In genomic region chr19:36489139-36489919, GRCh38 we compare ENCODE assay signal across 8 cellular contexts. TPM values are rescaled to one million over a fixed set of nuclear protein-coding genes. Genes with fewer than 3 reads are reported as not detected.
DNase-seq lines count a peak whose midpoint lies in the region; TF ChIP-seq lines count a peak whose summit lies in the region.

Gene ZNF566 (minus strand): TSS chr19:36489561. CDS start chr19:36476557, 13,004 bp downstream.

- under 1% methylated on average over 53 of the region's 53 CpGs for WGBS in mesenchymal stem cell

- peak within 1 kb of the TSS; percentile 76 for H2BK120ac ChIP-seq in mesenchymal stem cell (ENCODE audit: low read depth, low read length)

- peak within 1 kb of the TSS; percentile 96 for H3K27ac ChIP-seq in mesenchymal stem cell (ENCODE audit: low read length, poor library complexity, severe bottlenecking)

- peak within 1 kb of the TSS; percentile 70 to 95 for H3K4ac ChIP-seq in mesenchymal stem cell (ENCODE audit: low read depth in 1 of 2, low read length in 2 of 2)

- H2BK15ac ChIP-seq in mesenchymal stem cell (ENCODE audit: low read depth, poor library complexity, severe bottlenecking) = peak within 1 kb of the TSS; percentile 98

- H3K9me3 ChIP-seq in endocrine pancreas (ENCODE audit: control insufficient read depth, low read length) = no peaks in the 10 kb centered on the region
- H3K9me3 ChIP-seq in mesenchymal stem cell (ENCODE audit: control insufficient read depth, low read length) = peaks cover 4% of the 10 kb centered on the region

- no peak within 1 kb of the TSS for H2AK5ac ChIP-seq in mesenchymal stem cell (ENCODE audit: low read length, severe bottlenecking)

- no peak for TF ChIP-seq CTCF in GM20000 (IDR thresholded peaks at IDR 0.05; ENCODE audit: extremely low read depth, missing control alignments)

- no peaks in the 10 kb centered on the region for H3K27me3 ChIP-seq in endocrine pancreas (ENCODE audit: control insufficient read depth, insufficient read depth, low read length)
- H3K27me3 ChIP-seq in mesenchymal stem cell (ENCODE audit: control insufficient read depth in 1 of 2, insufficient read depth in 1 of 2, low read length in 2 of 2) = no peaks in the 10 kb centered on the region

- DNase-seq in COLO668 (lab: John Stamatoyannopoulos, UW; ENCODE audit: unreplicated experiment) (peak; percentile 96), GM20000 (ENCODE audit: low spot score) (peak; percentile 95), HT-29 (ENCODE audit: low spot score) (peak; percentile 25), NOMO-1 (lab: John Stamatoyannopoulos, UW; ENCODE audit: unreplicated experiment in 2 of 2) (peak; percentile 90 to 93), mesenchymal stem cell (peak; percentile 98)
- DNase-seq in activated CD8-positive, alpha-beta memory T cell treated with anti-CD3 and anti-CD28 coated beads, Interleukin-2, amount 50 U/mL, for 1 hour (ENCODE audit: extremely low read depth) = peak; percentile 90
- DNase-seq in stimulated activated CD8-positive, alpha-beta memory T cell treated with anti-CD3 and anti-CD28 coated beads, Interleukin-12 subunit alpha, Interleukin-12 subunit beta, amount 100 ng/mL, for 24 hours (ENCODE audit: extremely low read depth) = peak; percentile 79

- peak within 1 kb of the TSS; percentile 87 to 89 for H3K18ac ChIP-seq in mesenchymal stem cell (ENCODE audit: low read depth in 1 of 2, low read length in 2 of 2)

- H4K91ac ChIP-seq in mesenchymal stem cell (ENCODE audit: low read length) = peak within 1 kb of the TSS; percentile 90

- H4K8ac ChIP-seq in mesenchymal stem cell (ENCODE audit: low read length) = peak within 1 kb of the TSS; percentile 92

- H3K4me1 ChIP-seq in endocrine pancreas (ENCODE audit: control insufficient read depth, insufficient read depth, low read length) (no peaks in the 10 kb centered on the region), mesenchymal stem cell (ENCODE audit: control insufficient read depth, insufficient read depth, low read depth, low read length) (peaks cover 3% of the 10 kb centered on the region)

- H3K79me1 ChIP-seq in mesenchymal stem cell (replicated peaks; ENCODE audit: low read length, poor library complexity, severe bottlenecking) = peaks cover 13% of the 10 kb centered on the region

- H3K4me3 ChIP-seq in endocrine pancreas (ENCODE audit: control insufficient read depth, insufficient read depth, low read length) (peak within 1 kb of the TSS; percentile 84), mesenchymal stem cell (ENCODE audit: insufficient read depth in 1 of 2, low read depth in 1 of 2, low read length in 2 of 2) (peak within 1 kb of the TSS; percentile 82 to 99)

- H2AFZ ChIP-seq in mesenchymal stem cell (ENCODE audit: low read depth, low read length) = peak within 1 kb of the TSS; percentile 96

- H3K14ac ChIP-seq in mesenchymal stem cell (ENCODE audit: low read length in 2 of 2) = peak within 1 kb of the TSS in 1 of 2 experiments; percentile 97

- H3K4me2 ChIP-seq in mesenchymal stem cell (ENCODE audit: low read length, poor library complexity, severe bottlenecking) = peak within 1 kb of the TSS; percentile 90

- H3K9ac ChIP-seq in endocrine pancreas (ENCODE audit: control insufficient read depth, insufficient read depth, low read length) (peak within 1 kb of the TSS; percentile 66), mesenchymal stem cell (ENCODE audit: low read length) (peak within 1 kb of the TSS; percentile 98)

- H3K36me3 ChIP-seq in endocrine pancreas (ENCODE audit: control insufficient read depth, insufficient read depth, low read length) = no peaks in the 10 kb centered on the region
- H3K36me3 ChIP-seq in mesenchymal stem cell (ENCODE audit: control insufficient read depth in 1 of 2, insufficient read depth in 2 of 2, low read depth in 1 of 2, low read length in 2 of 2) = peaks cover 2 to 10% of the 10 kb centered on the region in 2 experiments

- peak within 1 kb of the TSS in 1 of 2 experiments; percentile 48 for H3K23ac ChIP-seq in mesenchymal stem cell (ENCODE audit: low read length in 2 of 2)

- H2BK12ac ChIP-seq in mesenchymal stem cell (ENCODE audit: low read length in 2 of 2) = peak within 1 kb of the TSS in 1 of 2 experiments; percentile 55

- H2BK5ac ChIP-seq in mesenchymal stem cell (ENCODE audit: low read depth, low read length, poor library complexity, severe bottlenecking) = peak within 1 kb of the TSS; percentile 94

RNA-seq across cellular contexts. Expression of gene ZNF566, which starts in this region (rescaled TPM):
- total RNA-seq in HT-29 (2014; rRNA removed; shearing (Covaris generic)) = 0.05 and 0.16 TPM in 2 replicates
- 3.2 TPM for polyA plus RNA-seq in mesenchymal stem cell (2013, experiment 1 of 2)
- polyA plus RNA-seq in mesenchymal stem cell (2013, experiment 2 of 2) = 3.8 TPM

Comparison
In these comparisons a context has a peak if more than half of its experiments do, and no peak if none do; other contexts are left out.
1. Peak in every context shown above with its lines: DNase-seq, H3K4me3 ChIP-seq and H3K27ac ChIP-seq.
2. Peak in DNase-seq in HT-29; RNA of the gene not detected or under 1 TPM.
3. DNase-seq: peak in every context shown above with its lines; median percentile 98 in mesenchymal stem cell; 96 in COLO668; 95 in GM20000; 92 in NOMO-1; 90 in activated CD8-positive, alpha-beta memory T cell treated with anti-CD3 and anti-CD28 coated beads, Interleukin-2, amount 50 U/mL, for 1 hour; 79 in stimulated activated CD8-positive, alpha-beta memory T cell treated with anti-CD3 and anti-CD28 coated beads, Interleukin-12 subunit alpha, Interleukin-12 subunit beta, amount 100 ng/mL, for 24 hours; 25 in HT-29.